Comparison of ENCODE assay signal across 18 cellular contexts in genomic region chr18:54825626-54826344, GRCh38. TPM values are rescaled to one million over a fixed set of nuclear protein-coding genes. Genes with fewer than 3 reads are reported as not detected.
DNase-seq lines count a peak whose midpoint lies in the region; ATAC-seq, FAIRE-seq and TF ChIP-seq lines count a peak whose summit lies in the region.
"Had no signal": no experiment of that assay in that cellular context is flagged by ENCODE, and none has a peak within 500 bp of the region (broad histone marks: within the 10 kb centered on the region; RNA-seq: fewer than 3 reads in every experiment).

No MANE protein-coding gene starts in this region.

- intact Hi-C loops in IMR-90 (cut with micrococcal nuclease), result loop anchor here (5.0 kb wide), 2 partner anchors 148 to 157 kb away; no protein-coding TSS in a partner anchor
- intact Hi-C loops in HepG2 (cut with micrococcal nuclease; ENCODE audit: unreplicated experiment), result loop anchor here (5.0 kb wide), 2 partner anchors 138 to 157 kb away; no protein-coding TSS in a partner anchor

- TF ChIP-seq EP300 in HepG2 (IDR thresholded peaks at IDR 0.05; ENCODE audit: low read depth in 2 of 2, low read length in 2 of 2), result no peak
- TF ChIP-seq EP300 in HepG2 (CRISPR knock-in tag; IDR thresholded peaks at IDR 0.05; ENCODE audit: borderline replicate concordance), result no peak

- no peak overlapping the region for H3K56ac ChIP-seq in IMR-90 (ENCODE audit: extremely low read depth, insufficient read depth, low read length)

- no peaks in the 10 kb centered on the region for H3K9me3 ChIP-seq in IMR-90 (ENCODE audit: control insufficient read depth, insufficient read depth, low read length)
- no peaks in the 10 kb centered on the region for H3K9me3 ChIP-seq in HepG2 (ENCODE audit: low read length)
- H3K9me3 ChIP-seq: BE2C had no signal

- no peaks in the 10 kb centered on the region for H3K79me1 ChIP-seq in IMR-90 (ENCODE audit: low read depth in 1 of 2, low read length in 2 of 2)

- no peak overlapping the region for H2AK9ac ChIP-seq in IMR-90 (replicated peaks; ENCODE audit: low read depth, low read length, poor library complexity)

- H2BK5ac ChIP-seq in IMR-90 (ENCODE audit: low read depth, low read length, poor library complexity, severe bottlenecking), result no peak overlapping the region

- H4K8ac ChIP-seq in IMR-90 (ENCODE audit: low read depth in 2 of 2, low read length in 2 of 2), result no peak overlapping the region

- H2AK5ac ChIP-seq in IMR-90 (ENCODE audit: low read depth, low read length), result no peak overlapping the region

- no peak overlapping the region for H2BK120ac ChIP-seq in IMR-90 (ENCODE audit: low read depth, low read length)

- H3K4me2 ChIP-seq in IMR-90 (ENCODE audit: low read depth, low read length), result no peak overlapping the region
- no peak overlapping the region for H3K4me2 ChIP-seq in HepG2 (ENCODE audit: low read depth, low read length)

- BruUV-seq in IMR-90 (replicated peaks; lab: Mats Ljungman, UMichigan) (no TSS peak), HepG2 (replicated peaks; lab: Mats Ljungman, UMichigan) (no TSS peak)

- CTCF ChIA-PET in IMR-90 (lab: Yijun Ruan, JAX), result no interaction called here
- CTCF ChIA-PET in HepG2 (lab: Yijun Ruan, JAX; ENCODE audit: low intra/inter-chr PET ratio, low total read pairs), result no interaction called here

- dilution Hi-C loops in IMR-90 (cut with HindIII; ENCODE audit: low sequenced_read_pairs, unreplicated experiment), result no loop called here

- H3K36me3 ChIP-seq in IMR-90 (ENCODE audit: control insufficient read depth, insufficient read depth, low read length) (no peaks in the 10 kb centered on the region), HepG2 (replicated peaks in 1 of 2; ENCODE audit: control insufficient read depth in 1 of 2, insufficient read depth in 2 of 2, low read length in 2 of 2) (no peaks in the 10 kb centered on the region)
- H3K36me3 ChIP-seq: BE2C had no signal

- no peak for TF ChIP-seq RAD21 in IMR-90 (IDR thresholded peaks at IDR 0.05; ENCODE audit: low read length)
- TF ChIP-seq RAD21 in HepG2 (CRISPR knock-in tag; IDR thresholded peaks at IDR 0.05), result no peak

- H2BK20ac ChIP-seq in IMR-90 (ENCODE audit: low read depth, low read length), result no peak overlapping the region

- no peak for TF ChIP-seq POLR2A in IMR-90 (IDR thresholded peaks at IDR 0.05; ENCODE audit: low read depth, low read length)
- no peak for TF ChIP-seq POLR2A in HepG2 (IDR thresholded peaks at IDR 0.05; ENCODE audit: insufficient read depth in 1 of 2, low read depth in 2 of 2, low read length in 2 of 2)

- H3K14ac ChIP-seq in IMR-90 (replicated peaks; ENCODE audit: low read depth, low read length), result no peak overlapping the region

- H3K9me1 ChIP-seq in IMR-90 (ENCODE audit: insufficient read depth, low read length), result no peaks in the 10 kb centered on the region

- H2BK15ac ChIP-seq in IMR-90 (ENCODE audit: low read depth, low read length), result 0 out of 3 replicates have a peak overlapping the region, but pooled peaks have one; percentile 32

- POLR2A ChIA-PET in IMR-90 (lab: Charles Lee; ENCODE audit: unreplicated experiment) (no interaction called here), HepG2 (lab: Yijun Ruan, JAX) (no interaction called here)

- no peak overlapping the region for H3K4me3 ChIP-seq in IMR-90 (ENCODE audit: insufficient read depth, low read depth, low read length)
- no peak overlapping the region for H3K4me3 ChIP-seq in HepG2 (replicated peaks in 1 of 3; ENCODE audit: insufficient read depth in 1 of 3, low read depth in 2 of 3, low read length in 3 of 3)

- H2AFZ ChIP-seq in IMR-90 (replicated peaks; ENCODE audit: low read length, poor library complexity) (no peak overlapping the region), HepG2 (ENCODE audit: low read length) (no peak overlapping the region)

- H4K91ac ChIP-seq in IMR-90 (ENCODE audit: insufficient read depth, low read depth, low read length), result no peak overlapping the region

- H3K9ac ChIP-seq in IMR-90 (ENCODE audit: low read depth, low read length) (no peak overlapping the region), HepG2 (ENCODE audit: insufficient read depth, low read depth, low read length) (no peak overlapping the region)

- no peak for TF ChIP-seq CTCF in IMR-90 (conservative IDR thresholded peaks at IDR 0.05; ENCODE audit: low read depth, low read length)
- no peak for TF ChIP-seq CTCF in HepG2 (CRISPR knock-in tag; IDR thresholded peaks at IDR 0.05)

- ATAC-seq in IMR-90 (ENCODE audit: low read depth), result no peak
- no peak for ATAC-seq in SK-N-SH treated with all-trans-retinoic acid at 6 μM for 48 hours
- ATAC-seq in HepG2, result no peak
- ATAC-seq: HCT116 had no signal

- in situ Hi-C loops in IMR-90 (cut with MboI; ENCODE audit: low sequenced_read_pairs), result no loop called here
- in situ Hi-C loops in HepG2 (cut with HindIII; ENCODE audit: extremely low pct_ligation_motif_present, low pct_unique_long_range_greater_than_20kb), result no loop called here

- FAIRE-seq in HepG2 (lab: Jason Lieb, UNC), result no peak
- FAIRE-seq: H54 had no signal

- no peaks in the 10 kb centered on the region; the same call in 1 of the 2 replicates for H3K27me3 ChIP-seq in IMR-90 (ENCODE audit: control insufficient read depth, insufficient read depth, low read length)
- H3K27me3 ChIP-seq in HepG2 (ENCODE audit: control insufficient read depth in 1 of 2, insufficient read depth in 2 of 2, low read length in 2 of 2), result peaks cover 0 to 7% of the 10 kb centered on the region in 2 experiments; a peak in 3 of 5 replicates
- H3K27me3 ChIP-seq: BE2C had no signal

- DNase-seq in NCI-H524 (lab: John Stamatoyannopoulos, UW), result peak; percentile 4 to 35
- DNase-seq in NCI-H524 treated with DMSO at 0.1 percent for 48 hours (lab: John Stamatoyannopoulos, UW), result no peak
- no peak for DNase-seq in IMR-90
- DNase-seq in HepG2 (ENCODE audit: low spot score), result no peak
- DNase-seq in stimulated activated naive CD4-positive, alpha-beta T cell (lab: John Stamatoyannopoulos, UW), result no peak
- no peak for DNase-seq in stimulated activated CD4-positive, alpha-beta T cell treated with anti-CD3 and anti-CD28 coated beads, Interleukin-4, amount 100 ng/mL, for 24 hours
- DNase-seq: ACHN; BE2C; CD4-positive, alpha-beta memory T cell; DND-41; GF-D8; KBM-7 had no signal

- H3K23ac ChIP-seq in IMR-90 (ENCODE audit: low read depth, low read length), result no peak overlapping the region

- H3K79me2 ChIP-seq in HepG2 (ENCODE audit: insufficient read depth, low read length), result no peaks in the 10 kb centered on the region

- H3K4ac ChIP-seq in IMR-90 (ENCODE audit: low read depth, low read length), result no peak overlapping the region

- no peak overlapping the region for H4K5ac ChIP-seq in IMR-90 (ENCODE audit: low read depth, low read length)

- WGBS in IMR-90 (ENCODE audit: extremely low coverage in 2 of 2, insufficient read length in 1 of 2), 2 experiments, result no CpG with 5 or more reads among the region's 2 CpGs
- WGBS in HepG2 (ENCODE audit: low lambda C conversion rate), result 3% methylated on average over 2 of the region's 2 CpGs

- H3K18ac ChIP-seq in IMR-90 (ENCODE audit: low read depth, low read length), result no peak overlapping the region

- peaks cover 6% of the 10 kb centered on the region for H3K4me1 ChIP-seq in IMR-90 (ENCODE audit: control insufficient read depth, insufficient read depth, low read length)
- H3K4me1 ChIP-seq in HepG2 (ENCODE audit: insufficient read depth, low read length), result peaks cover 13% of the 10 kb centered on the region
- H3K4me1 ChIP-seq: BE2C had no signal

- H4K20me1 ChIP-seq in IMR-90 (ENCODE audit: insufficient read depth, low read length) (no peaks in the 10 kb centered on the region), HepG2 (ENCODE audit: insufficient read depth, low read length) (no peaks in the 10 kb centered on the region)

- H3K27ac ChIP-seq in IMR-90 (ENCODE audit: insufficient read depth, low read length) (no peak overlapping the region), HepG2 (ENCODE audit: extremely low read length, insufficient read depth, low read length) (no peak overlapping the region)
- H3K27ac ChIP-seq: 22Rv1, C4-2B, HL-60 had no signal

TF ChIP-seq in IMR-90, 13 proteins besides CTCF, POLR2A, EP300 and RAD21 (continues in another document):
- no peak for TF ChIP-seq CHD1 (IDR thresholded peaks at IDR 0.05; ENCODE audit: low read depth, low read length)
- TF ChIP-seq RFX5 (IDR thresholded peaks at IDR 0.05; ENCODE audit: low read depth, low read length), result no peak

TF ChIP-seq in SK-N-SH treated with all-trans-retinoic acid at 6 μM for 48 hours, 23 proteins besides CTCF, POLR2A, EP300 and RAD21 (continues in another document):
- TF ChIP-seq ZNF70 (CRISPR knock-in tag; IDR thresholded peaks at IDR 0.05), result no peak

RNA-seq across cellular contexts. Expression of gene RAB27B, which starts 2.5 kb away (rescaled TPM):
- total RNA-seq in IMR-90 (2012; rRNA removed) (1.3 and 1.7 TPM in 2 replicates), HepG2 (2016; rRNA removed; fragmentation: Illumina TruSeq; extraction: Trizol) (not detected in 2 replicates)
- polyA plus RNA-seq in IMR-90 (2012; rRNA removed) (0.06 and 0.24 TPM in 2 replicates), HepG2 (2011; rRNA removed) (not detected in 2 replicates)
- polyA plus RNA-seq in IMR-90 (2012; cell fraction: cytosol; rRNA removed), result 0.01 and 0.03 TPM in 2 replicates
- 0.01 and 0.15 TPM in 2 replicates for polyA plus RNA-seq in IMR-90 (2012; cell fraction: nucleus; rRNA removed; ENCODE audit: low replicate concordance)
- not detected in 2 replicates for total RNA-seq in HepG2 (2016; cell fraction: cytosol; rRNA removed; fragmentation: Illumina TruSeq; extraction: Trizol; ENCODE audit: low read depth)
- not detected in 2 replicates for total RNA-seq in HepG2 (2016; cell fraction: insoluble cytoplasmic fraction; rRNA removed; fragmentation: Illumina TruSeq; extraction: Trizol)
- total RNA-seq in HepG2 (2016; cell fraction: membrane; rRNA removed; fragmentation: Illumina TruSeq; extraction: Trizol), result not detected in 2 replicates
- not detected in 2 replicates for total RNA-seq in HepG2 (2016; cell fraction: nucleus; rRNA removed; fragmentation: Illumina TruSeq; extraction: Trizol)
- polyA plus RNA-seq in HepG2 (2011; cell fraction: cytosol; rRNA removed), result not detected in 2 replicates
- polyA plus RNA-seq in HepG2 (2011; cell fraction: nucleus; rRNA removed), result not detected in 2 replicates
- polyA plus RNA-seq in HepG2 (2012), result not detected in 2 replicates
- not detected in 2 replicates for polyA plus RNA-seq in HepG2 (2016; cell fraction: cytosol; fragmentation: Illumina TruSeq; extraction: Trizol; ENCODE audit: low read depth)
- polyA plus RNA-seq in HepG2 (2016; cell fraction: insoluble cytoplasmic fraction; fragmentation: Illumina TruSeq; extraction: Trizol; ENCODE audit: low read depth), result not detected in 2 replicates
- polyA plus RNA-seq in HepG2 (2016; cell fraction: membrane; fragmentation: Illumina TruSeq; extraction: Trizol; ENCODE audit: low read depth), result not detected in 2 replicates
- not detected in 2 replicates for polyA plus RNA-seq in HepG2 (2016; cell fraction: nucleus; fragmentation: Illumina TruSeq; extraction: Trizol; ENCODE audit: insufficient read depth, low read depth)
- polyA minus RNA-seq in HepG2 (2011; rRNA and poly(A)+ RNA removed; ENCODE audit: low replicate concordance), result 11.1 TPM in 1 of 2 replicates, not detected in the other
- not detected in 2 replicates for polyA minus RNA-seq in HepG2 (2011; cell fraction: cytosol; rRNA and poly(A)+ RNA removed)
- polyA minus RNA-seq in HepG2 (2011; cell fraction: nucleus; rRNA and poly(A)+ RNA removed), result not detected in 2 replicates

Comparison
In these comparisons a context has a peak if more than half of its experiments do, and no peak if none do; other contexts are left out.
1. DNase-seq: peak in NCI-H524 (2 of 2); none in NCI-H524 treated with DMSO at 0.1 percent for 48 hours (single experiment), IMR-90 (single experiment), HepG2 (single experiment), stimulated activated naive CD4-positive, alpha-beta T cell (0 of 6) and stimulated activated CD4-positive, alpha-beta T cell treated with anti-CD3 and anti-CD28 coated beads, Interleukin-4, amount 100 ng/mL, for 24 hours (single experiment).